ENCODE assay signal across 8 cellular contexts in the genomic region with DNA sequence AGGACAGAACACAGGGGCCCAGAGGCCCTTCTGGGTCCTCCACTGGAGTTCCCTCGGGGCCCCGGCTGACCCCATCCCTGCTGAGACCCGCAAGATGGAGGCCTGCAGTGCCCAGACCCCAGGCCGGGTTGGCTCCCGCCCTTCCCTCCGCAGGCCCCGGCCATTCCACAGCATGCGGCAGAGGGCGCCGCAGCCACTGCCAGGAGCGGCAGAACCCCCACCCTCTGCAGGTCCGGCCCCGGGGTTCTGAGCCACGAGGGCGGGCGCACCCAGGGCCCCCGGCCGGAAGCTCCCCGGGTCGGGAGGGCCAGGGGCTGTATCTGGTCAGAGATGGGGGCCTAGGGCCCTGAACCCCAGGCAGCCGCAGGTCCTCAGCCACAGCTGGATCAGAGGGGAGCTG. TPM values are rescaled to one million over a fixed set of nuclear protein-coding genes. Genes with fewer than 3 reads are reported as not detected.
DNase-seq lines count a peak whose midpoint lies in the region; ATAC-seq and TF ChIP-seq lines count a peak whose summit lies in the region.

No MANE protein-coding gene starts in this region.

- H3K4me3 ChIP-seq in fibroblast of mammary gland (ENCODE audit: control insufficient read depth, low read depth, low read length) = no peak overlapping the region

- no peak overlapping the region for H3K27ac Mint-ChIP-seq in activated CD4-positive, alpha-beta T cell treated with anti-CD3 and anti-CD28 coated beads, Interleukin-2, amount 10 ng/mL, durations not matched to agents 7 days and 5 days

- no peaks in the 10 kb centered on the region for H3K27me3 Mint-ChIP-seq in activated CD4-positive, alpha-beta T cell treated with anti-CD3 and anti-CD28 coated beads, Interleukin-2, amount 10 ng/mL, durations not matched to agents 7 days and 5 days

- CTCF ChIA-PET in activated CD4-positive, alpha-beta T cell treated with anti-CD3 and anti-CD28 coated beads, Interleukin-2, amount 10 ng/mL, durations not matched to agents 7 days and 5 days (lab: Charles Lee) = interaction anchor here (0.7 to 2.7 kb wide), 7 partner anchors 9 to 277 kb away, joined by 3 to 10 read pairs (median 3); partner anchors contain the start of gene MAPK8IP3

- no peaks in the 10 kb centered on the region for H3K36me3 Mint-ChIP-seq in activated CD4-positive, alpha-beta T cell treated with anti-CD3 and anti-CD28 coated beads, Interleukin-2, amount 10 ng/mL, durations not matched to agents 7 days and 5 days (ENCODE audit: low read depth)

- POLR2A ChIA-PET in activated CD4-positive, alpha-beta T cell treated with anti-CD3 and anti-CD28 coated beads, Interleukin-2, amount 10 ng/mL, durations not matched to agents 7 days and 5 days (lab: Charles Lee) = no interaction called here

- ATAC-seq in HG03378 (IDR thresholded peaks at IDR 0.05; ENCODE audit: unreplicated experiment) (no peak), GM19023 (IDR thresholded peaks at IDR 0.05; ENCODE audit: unreplicated experiment) (no peak)

- H3K4me1 Mint-ChIP-seq in activated CD4-positive, alpha-beta T cell treated with anti-CD3 and anti-CD28 coated beads, Interleukin-2, amount 10 ng/mL, durations not matched to agents 7 days and 5 days = no peaks in the 10 kb centered on the region

- H3K4me3 Mint-ChIP-seq in activated CD4-positive, alpha-beta T cell treated with anti-CD3 and anti-CD28 coated beads, Interleukin-2, amount 10 ng/mL, durations not matched to agents 7 days and 5 days = no peak overlapping the region

- DNase-seq in DMS 273 (lab: John Stamatoyannopoulos, UW; ENCODE audit: unreplicated experiment) (peak; percentile 42), DMS 273 treated with DMSO at 0.1 percent for 48 hours (lab: John Stamatoyannopoulos, UW) (no peak), fibroblast of mammary gland (ENCODE audit: low read depth) (peak; percentile 26), DMS114 treated with DMSO at 0.1 percent for 48 hours (lab: John Stamatoyannopoulos, UW; ENCODE audit: unreplicated experiment) (no peak)
- DNase-seq in activated CD4-positive, alpha-beta T cell treated with anti-CD3 and anti-CD28 coated beads, Interleukin-2, amount 10 ng/mL, durations not matched to agents 7 days and 5 days = peak; percentile 40
- peak; percentile 18 for DNase-seq in stimulated activated CD8-positive, alpha-beta memory T cell treated with anti-CD3 and anti-CD28 coated beads, Interleukin-12 subunit alpha, Interleukin-12 subunit beta, amount 100 ng/mL, for 4 hours (ENCODE audit: low read depth)

- TF ChIP-seq CTCF in fibroblast of mammary gland (conservative IDR thresholded peaks at IDR 0.05; ENCODE audit: control insufficient read depth, insufficient read depth, low read depth, low read length) = peak; percentile 39

- no peaks in the 10 kb centered on the region for H3K9me3 Mint-ChIP-seq in activated CD4-positive, alpha-beta T cell treated with anti-CD3 and anti-CD28 coated beads, Interleukin-2, amount 10 ng/mL, durations not matched to agents 7 days and 5 days

RNA-seq across cellular contexts. Expression of gene PERCC1, which starts 2.4 kb away (rescaled TPM):
- not detected for total RNA-seq in activated CD4-positive, alpha-beta T cell treated with anti-CD3 and anti-CD28 coated beads, Interleukin-2, amount 10 ng/mL, durations not matched to agents 7 days and 5 days

RNA-seq across cellular contexts. Expression of gene UQCC4, which starts 8.0 kb away (rescaled TPM):
- 10 to 100 TPM; 11.2 to 13.4 TPM for total RNA-seq in activated CD4-positive, alpha-beta T cell treated with anti-CD3 and anti-CD28 coated beads, Interleukin-2, amount 10 ng/mL, durations not matched to agents 7 days and 5 days

RNA-seq across cellular contexts. Expression of gene UNKL, which starts 14.0 kb away (rescaled TPM):
- 10 to 100 TPM; 31.8 to 37.9 TPM for total RNA-seq in activated CD4-positive, alpha-beta T cell treated with anti-CD3 and anti-CD28 coated beads, Interleukin-2, amount 10 ng/mL, durations not matched to agents 7 days and 5 days

RNA-seq across cellular contexts. Expression of gene CCDC154, which starts 15.8 kb away (rescaled TPM):
- 1 to 10 TPM; 1.9 to 2.7 TPM for total RNA-seq in activated CD4-positive, alpha-beta T cell treated with anti-CD3 and anti-CD28 coated beads, Interleukin-2, amount 10 ng/mL, durations not matched to agents 7 days and 5 days

RNA-seq across cellular contexts. Expression of gene CLCN7, which starts 46.3 kb away (rescaled TPM):
- total RNA-seq in activated CD4-positive, alpha-beta T cell treated with anti-CD3 and anti-CD28 coated beads, Interleukin-2, amount 10 ng/mL, durations not matched to agents 7 days and 5 days = 10 to 100 TPM; 58.3 to 64.0 TPM

Comparison
In these comparisons a context has a peak if more than half of its experiments do, and no peak if none do; other contexts are left out.
1. DNase-seq: peak in DMS 273 (single experiment), activated CD4-positive, alpha-beta T cell treated with anti-CD3 and anti-CD28 coated beads, Interleukin-2, amount 10 ng/mL, durations not matched to agents 7 days and 5 days (single experiment), fibroblast of mammary gland (single experiment) and stimulated activated CD8-positive, alpha-beta memory T cell treated with anti-CD3 and anti-CD28 coated beads, Interleukin-12 subunit alpha, Interleukin-12 subunit beta, amount 100 ng/mL, for 4 hours (single experiment); none in DMS 273 treated with DMSO at 0.1 percent for 48 hours (single experiment) and DMS114 treated with DMSO at 0.1 percent for 48 hours (single experiment).